In the genomic region with DNA sequence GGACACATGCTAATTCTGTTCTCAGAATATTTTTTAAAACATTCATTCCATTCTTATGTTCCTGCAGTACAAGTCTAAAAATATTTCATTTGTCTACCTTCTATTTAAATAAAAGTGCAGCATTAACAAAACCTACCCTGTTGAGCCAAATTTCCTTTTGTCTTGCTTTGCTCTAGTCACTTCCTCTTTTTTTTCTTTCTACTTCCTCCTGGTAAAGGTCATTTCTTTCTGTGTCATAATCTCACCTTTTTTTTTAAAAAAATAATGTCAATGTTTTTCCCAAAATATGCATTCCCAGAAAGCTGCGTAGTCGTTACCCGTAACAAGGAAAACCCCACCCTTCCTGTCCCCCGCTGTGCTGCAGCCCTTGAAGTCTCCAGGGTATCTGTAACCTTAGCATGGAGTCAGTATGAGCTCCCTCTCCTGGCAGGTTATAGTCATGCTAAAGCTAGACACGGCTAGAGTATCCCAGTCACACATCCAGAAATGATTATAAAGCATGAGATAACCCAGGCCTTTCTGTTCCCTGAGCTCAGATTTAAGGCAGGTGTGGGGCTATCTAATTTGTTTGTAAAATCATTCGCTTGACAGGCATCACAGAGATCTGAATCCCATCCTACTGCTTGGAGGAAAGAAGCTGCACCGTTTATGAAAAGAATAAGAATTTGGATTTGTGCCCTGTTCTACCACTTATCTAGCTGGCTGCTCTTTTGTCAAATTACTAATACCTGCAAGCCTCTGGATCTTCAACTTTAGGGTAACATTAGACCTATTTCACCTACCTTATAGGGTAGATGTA, we compare ENCODE assay signal across 1 cellular context.
TF ChIP-seq lines count a peak whose summit lies in the region.

No MANE protein-coding gene starts in this region.

TF ChIP-seq in K562, 482 proteins besides CTCF, POLR2A, EP300 and RAD21 (continued from another document and continues in another):
- TF ChIP-seq, protein P1, sequence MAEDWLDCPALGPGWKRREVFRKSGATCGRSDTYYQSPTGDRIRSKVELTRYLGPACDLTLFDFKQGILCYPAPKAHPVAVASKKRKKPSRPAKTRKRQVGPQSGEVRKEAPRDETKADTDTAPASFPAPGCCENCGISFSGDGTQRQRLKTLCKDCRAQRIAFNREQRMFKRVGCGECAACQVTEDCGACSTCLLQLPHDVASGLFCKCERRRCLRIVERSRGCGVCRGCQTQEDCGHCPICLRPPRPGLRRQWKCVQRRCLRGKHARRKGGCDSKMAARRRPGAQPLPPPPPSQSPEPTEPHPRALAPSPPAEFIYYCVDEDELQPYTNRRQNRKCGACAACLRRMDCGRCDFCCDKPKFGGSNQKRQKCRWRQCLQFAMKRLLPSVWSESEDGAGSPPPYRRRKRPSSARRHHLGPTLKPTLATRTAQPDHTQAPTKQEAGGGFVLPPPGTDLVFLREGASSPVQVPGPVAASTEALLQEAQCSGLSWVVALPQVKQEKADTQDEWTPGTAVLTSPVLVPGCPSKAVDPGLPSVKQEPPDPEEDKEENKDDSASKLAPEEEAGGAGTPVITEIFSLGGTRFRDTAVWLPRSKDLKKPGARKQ (CRISPR knock-in tag; IDR thresholded peaks at IDR 0.05) = no peak
- TF ChIP-seq, protein P2, sequence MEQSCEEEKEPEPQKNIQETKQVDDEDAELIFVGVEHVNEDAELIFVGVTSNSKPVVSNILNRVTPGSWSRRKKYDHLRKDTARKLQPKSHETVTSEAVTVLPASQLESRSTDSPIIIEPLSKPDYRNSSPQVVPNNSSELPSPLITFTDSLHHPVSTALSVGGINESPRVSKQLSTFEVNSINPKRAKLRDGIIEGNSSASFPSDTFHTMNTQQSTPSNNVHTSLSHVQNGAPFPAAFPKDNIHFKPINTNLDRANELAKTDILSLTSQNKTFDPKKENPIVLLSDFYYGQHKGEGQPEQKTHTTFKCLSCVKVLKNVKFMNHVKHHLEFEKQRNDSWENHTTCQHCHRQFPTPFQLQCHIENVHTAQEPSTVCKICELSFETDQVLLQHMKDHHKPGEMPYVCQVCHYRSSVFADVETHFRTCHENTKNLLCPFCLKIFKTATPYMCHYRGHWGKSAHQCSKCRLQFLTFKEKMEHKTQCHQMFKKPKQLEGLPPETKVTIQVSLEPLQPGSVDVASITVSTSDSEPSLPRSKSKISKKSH (CRISPR knock-in tag; IDR thresholded peaks at IDR 0.05) = no peak
- no peak for TF ChIP-seq RBFOX2 (IDR thresholded peaks at IDR 0.05; ENCODE audit: low read depth, low read length)
- TF ChIP-seq POLR2B (IDR thresholded peaks at IDR 0.05; ENCODE audit: low read depth, partially characterized antibody) = no peak
- TF ChIP-seq, protein P3, sequence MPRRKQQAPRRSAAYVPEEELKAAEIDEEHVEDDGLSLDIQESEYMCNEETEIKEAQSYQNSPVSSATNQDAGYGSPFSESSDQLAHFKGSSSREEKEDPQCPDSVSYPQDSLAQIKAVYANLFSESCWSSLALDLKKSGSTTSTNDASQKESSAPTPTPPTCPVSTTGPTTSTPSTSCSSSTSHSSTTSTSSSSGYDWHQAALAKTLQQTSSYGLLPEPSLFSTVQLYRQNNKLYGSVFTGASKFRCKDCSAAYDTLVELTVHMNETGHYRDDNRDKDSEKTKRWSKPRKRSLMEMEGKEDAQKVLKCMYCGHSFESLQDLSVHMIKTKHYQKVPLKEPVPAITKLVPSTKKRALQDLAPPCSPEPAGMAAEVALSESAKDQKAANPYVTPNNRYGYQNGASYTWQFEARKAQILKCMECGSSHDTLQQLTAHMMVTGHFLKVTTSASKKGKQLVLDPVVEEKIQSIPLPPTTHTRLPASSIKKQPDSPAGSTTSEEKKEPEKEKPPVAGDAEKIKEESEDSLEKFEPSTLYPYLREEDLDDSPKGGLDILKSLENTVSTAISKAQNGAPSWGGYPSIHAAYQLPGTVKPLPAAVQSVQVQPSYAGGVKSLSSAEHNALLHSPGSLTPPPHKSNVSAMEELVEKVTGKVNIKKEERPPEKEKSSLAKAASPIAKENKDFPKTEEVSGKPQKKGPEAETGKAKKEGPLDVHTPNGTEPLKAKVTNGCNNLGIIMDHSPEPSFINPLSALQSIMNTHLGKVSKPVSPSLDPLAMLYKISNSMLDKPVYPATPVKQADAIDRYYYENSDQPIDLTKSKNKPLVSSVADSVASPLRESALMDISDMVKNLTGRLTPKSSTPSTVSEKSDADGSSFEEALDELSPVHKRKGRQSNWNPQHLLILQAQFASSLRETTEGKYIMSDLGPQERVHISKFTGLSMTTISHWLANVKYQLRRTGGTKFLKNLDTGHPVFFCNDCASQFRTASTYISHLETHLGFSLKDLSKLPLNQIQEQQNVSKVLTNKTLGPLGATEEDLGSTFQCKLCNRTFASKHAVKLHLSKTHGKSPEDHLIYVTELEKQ (CRISPR knock-in tag; IDR thresholded peaks at IDR 0.05) = no peak
- TF ChIP-seq, protein P4, sequence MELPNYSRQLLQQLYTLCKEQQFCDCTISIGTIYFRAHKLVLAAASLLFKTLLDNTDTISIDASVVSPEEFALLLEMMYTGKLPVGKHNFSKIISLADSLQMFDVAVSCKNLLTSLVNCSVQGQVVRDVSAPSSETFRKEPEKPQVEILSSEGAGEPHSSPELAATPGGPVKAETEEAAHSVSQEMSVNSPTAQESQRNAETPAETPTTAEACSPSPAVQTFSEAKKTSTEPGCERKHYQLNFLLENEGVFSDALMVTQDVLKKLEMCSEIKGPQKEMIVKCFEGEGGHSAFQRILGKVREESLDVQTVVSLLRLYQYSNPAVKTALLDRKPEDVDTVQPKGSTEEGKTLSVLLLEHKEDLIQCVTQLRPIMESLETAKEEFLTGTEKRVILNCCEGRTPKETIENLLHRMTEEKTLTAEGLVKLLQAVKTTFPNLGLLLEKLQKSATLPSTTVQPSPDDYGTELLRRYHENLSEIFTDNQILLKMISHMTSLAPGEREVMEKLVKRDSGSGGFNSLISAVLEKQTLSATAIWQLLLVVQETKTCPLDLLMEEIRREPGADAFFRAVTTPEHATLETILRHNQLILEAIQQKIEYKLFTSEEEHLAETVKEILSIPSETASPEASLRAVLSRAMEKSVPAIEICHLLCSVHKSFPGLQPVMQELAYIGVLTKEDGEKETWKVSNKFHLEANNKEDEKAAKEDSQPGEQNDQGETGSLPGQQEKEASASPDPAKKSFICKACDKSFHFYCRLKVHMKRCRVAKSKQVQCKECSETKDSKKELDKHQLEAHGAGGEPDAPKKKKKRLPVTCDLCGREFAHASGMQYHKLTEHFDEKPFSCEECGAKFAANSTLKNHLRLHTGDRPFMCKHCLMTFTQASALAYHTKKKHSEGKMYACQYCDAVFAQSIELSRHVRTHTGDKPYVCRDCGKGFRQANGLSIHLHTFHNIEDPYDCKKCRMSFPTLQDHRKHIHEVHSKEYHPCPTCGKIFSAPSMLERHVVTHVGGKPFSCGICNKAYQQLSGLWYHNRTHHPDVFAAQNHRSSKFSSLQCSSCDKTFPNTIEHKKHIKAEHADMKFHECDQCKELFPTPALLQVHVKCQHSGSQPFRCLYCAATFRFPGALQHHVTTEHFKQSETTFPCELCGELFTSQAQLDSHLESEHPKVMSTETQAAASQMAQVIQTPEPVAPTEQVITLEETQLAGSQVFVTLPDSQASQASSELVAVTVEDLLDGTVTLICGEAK (IDR thresholded peaks at IDR 0.05) = peak; percentile 86
- TF ChIP-seq, protein P4 (CRISPR knock-in tag; IDR thresholded peaks at IDR 0.05) = no peak
- TF ChIP-seq YBX1 (IDR thresholded peaks at IDR 0.05) = no peak
- TF ChIP-seq NCOA6 (IDR thresholded peaks at IDR 0.05) = peak; percentile 32; the same call in 1 of the 2 replicates
- TF ChIP-seq, protein P5, sequence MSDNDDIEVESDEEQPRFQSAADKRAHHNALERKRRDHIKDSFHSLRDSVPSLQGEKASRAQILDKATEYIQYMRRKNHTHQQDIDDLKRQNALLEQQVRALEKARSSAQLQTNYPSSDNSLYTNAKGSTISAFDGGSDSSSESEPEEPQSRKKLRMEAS (CRISPR knock-in tag; IDR thresholded peaks at IDR 0.05) = no peak
- TF ChIP-seq, protein P6, sequence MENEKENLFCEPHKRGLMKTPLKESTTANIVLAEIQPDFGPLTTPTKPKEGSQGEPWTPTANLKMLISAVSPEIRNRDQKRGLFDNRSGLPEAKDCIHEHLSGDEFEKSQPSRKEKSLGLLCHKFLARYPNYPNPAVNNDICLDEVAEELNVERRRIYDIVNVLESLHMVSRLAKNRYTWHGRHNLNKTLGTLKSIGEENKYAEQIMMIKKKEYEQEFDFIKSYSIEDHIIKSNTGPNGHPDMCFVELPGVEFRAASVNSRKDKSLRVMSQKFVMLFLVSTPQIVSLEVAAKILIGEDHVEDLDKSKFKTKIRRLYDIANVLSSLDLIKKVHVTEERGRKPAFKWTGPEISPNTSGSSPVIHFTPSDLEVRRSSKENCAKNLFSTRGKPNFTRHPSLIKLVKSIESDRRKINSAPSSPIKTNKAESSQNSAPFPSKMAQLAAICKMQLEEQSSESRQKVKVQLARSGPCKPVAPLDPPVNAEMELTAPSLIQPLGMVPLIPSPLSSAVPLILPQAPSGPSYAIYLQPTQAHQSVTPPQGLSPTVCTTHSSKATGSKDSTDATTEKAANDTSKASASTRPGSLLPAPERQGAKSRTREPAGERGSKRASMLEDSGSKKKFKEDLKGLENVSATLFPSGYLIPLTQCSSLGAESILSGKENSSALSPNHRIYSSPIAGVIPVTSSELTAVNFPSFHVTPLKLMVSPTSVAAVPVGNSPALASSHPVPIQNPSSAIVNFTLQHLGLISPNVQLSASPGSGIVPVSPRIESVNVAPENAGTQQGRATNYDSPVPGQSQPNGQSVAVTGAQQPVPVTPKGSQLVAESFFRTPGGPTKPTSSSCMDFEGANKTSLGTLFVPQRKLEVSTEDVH (IDR thresholded peaks at IDR 0.05; ENCODE audit: low read depth, partially characterized antibody) = peak; percentile 68
- no peak for TF ChIP-seq GATA2 (CRISPR knock-in tag; IDR thresholded peaks at IDR 0.05)
- TF ChIP-seq SP2 (IDR thresholded peaks at IDR 0.05; ENCODE audit: extremely low read depth, low read depth, low read length, poor library complexity, severe bottlenecking) = no peak
- TF ChIP-seq ERF (CRISPR knock-in tag; IDR thresholded peaks at IDR 0.05) = peak; percentile 51; the same call in 1 of the 2 replicates
- peak in 1 of 2 experiments; percentile 59; a peak in 1 of 3 replicates for TF ChIP-seq CBX3 (IDR thresholded peaks at IDR 0.05; ENCODE audit: borderline replicate concordance in 1 of 2, low read length in 2 of 2)
- TF ChIP-seq C11orf30 (IDR thresholded peaks at IDR 0.05; ENCODE audit: low read depth) = peak; percentile 75
- TF ChIP-seq MCM7 (IDR thresholded peaks at IDR 0.05) = no peak
- no peak for TF ChIP-seq MYC (IDR thresholded peaks at IDR 0.05; ENCODE audit: low read depth, low read length)
- no peak for TF ChIP-seq MYC (CRISPR knock-in tag; IDR thresholded peaks at IDR 0.05; ENCODE audit: borderline replicate concordance, low read depth)
- no peak for TF ChIP-seq ZNF146 (CRISPR knock-in tag; IDR thresholded peaks at IDR 0.05; ENCODE audit: unreplicated experiment)
- TF ChIP-seq ZNF24 (IDR thresholded peaks at IDR 0.05) = no peak
- peak; percentile 77 for TF ChIP-seq ATF7 (IDR thresholded peaks at IDR 0.05)
- TF ChIP-seq IRF2 (CRISPR knock-in tag; IDR thresholded peaks at IDR 0.05) = no peak
- TF ChIP-seq POLR2AphosphoS2 (IDR thresholded peaks at IDR 0.05; ENCODE audit: low read length) = no peak
- TF ChIP-seq TEAD1 (CRISPR knock-in tag; IDR thresholded peaks at IDR 0.05) = peak; percentile 19 to 83; a peak in 2 of 4 replicates
- no peak for TF ChIP-seq EWSR1 (IDR thresholded peaks at IDR 0.05; ENCODE audit: borderline replicate concordance, low read depth, partially characterized antibody)
- no peak; the same call in 1 of the 2 replicates for TF ChIP-seq MECOM (CRISPR knock-in tag; IDR thresholded peaks at IDR 0.05)
- no peak for TF ChIP-seq ZBED1 (IDR thresholded peaks at IDR 0.05)
- TF ChIP-seq BDP1 (IDR thresholded peaks at IDR 0.05; ENCODE audit: insufficient read depth, insufficient read length) = no peak
- 0 out of 2 replicates have a peak, but pooled peaks have one; percentile 24 for TF ChIP-seq MBD2 (IDR thresholded peaks at IDR 0.05; ENCODE audit: borderline replicate concordance, low read depth)
- TF ChIP-seq, protein P7, sequence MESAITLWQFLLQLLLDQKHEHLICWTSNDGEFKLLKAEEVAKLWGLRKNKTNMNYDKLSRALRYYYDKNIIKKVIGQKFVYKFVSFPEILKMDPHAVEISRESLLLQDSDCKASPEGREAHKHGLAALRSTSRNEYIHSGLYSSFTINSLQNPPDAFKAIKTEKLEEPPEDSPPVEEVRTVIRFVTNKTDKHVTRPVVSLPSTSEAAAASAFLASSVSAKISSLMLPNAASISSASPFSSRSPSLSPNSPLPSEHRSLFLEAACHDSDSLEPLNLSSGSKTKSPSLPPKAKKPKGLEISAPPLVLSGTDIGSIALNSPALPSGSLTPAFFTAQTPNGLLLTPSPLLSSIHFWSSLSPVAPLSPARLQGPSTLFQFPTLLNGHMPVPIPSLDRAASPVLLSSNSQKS (CRISPR knock-in tag; IDR thresholded peaks at IDR 0.05) = no peak
- TF ChIP-seq ZNF668 (CRISPR knock-in tag; IDR thresholded peaks at IDR 0.05) = no peak
- TF ChIP-seq SMARCC2 (IDR thresholded peaks at IDR 0.05; ENCODE audit: low read depth) = peak; percentile 72; the same call in 1 of the 2 replicates
- TF ChIP-seq SIN3B (IDR thresholded peaks at IDR 0.05; ENCODE audit: low read depth) = 0 out of 2 replicates have a peak, but pooled peaks have one; percentile 8
- TF ChIP-seq ZNF140 (CRISPR knock-in tag; IDR thresholded peaks at IDR 0.05) = no peak
- no peak for TF ChIP-seq CBX1 (IDR thresholded peaks at IDR 0.05; ENCODE audit: low read depth)
- peak in 1 of 3 experiments; percentile 37 for TF ChIP-seq YY1 (IDR thresholded peaks at IDR 0.05; ENCODE audit: borderline replicate concordance in 1 of 3, control insufficient read depth in 1 of 3, extremely low read depth in 1 of 3, insufficient read depth in 3 of 3, insufficient read length in 1 of 3, insufficient replicate concordance in 2 of 3, low read depth in 1 of 3, low read length in 2 of 3)
